10 cellular contexts compared by ENCODE assay signal in the genomic region with DNA sequence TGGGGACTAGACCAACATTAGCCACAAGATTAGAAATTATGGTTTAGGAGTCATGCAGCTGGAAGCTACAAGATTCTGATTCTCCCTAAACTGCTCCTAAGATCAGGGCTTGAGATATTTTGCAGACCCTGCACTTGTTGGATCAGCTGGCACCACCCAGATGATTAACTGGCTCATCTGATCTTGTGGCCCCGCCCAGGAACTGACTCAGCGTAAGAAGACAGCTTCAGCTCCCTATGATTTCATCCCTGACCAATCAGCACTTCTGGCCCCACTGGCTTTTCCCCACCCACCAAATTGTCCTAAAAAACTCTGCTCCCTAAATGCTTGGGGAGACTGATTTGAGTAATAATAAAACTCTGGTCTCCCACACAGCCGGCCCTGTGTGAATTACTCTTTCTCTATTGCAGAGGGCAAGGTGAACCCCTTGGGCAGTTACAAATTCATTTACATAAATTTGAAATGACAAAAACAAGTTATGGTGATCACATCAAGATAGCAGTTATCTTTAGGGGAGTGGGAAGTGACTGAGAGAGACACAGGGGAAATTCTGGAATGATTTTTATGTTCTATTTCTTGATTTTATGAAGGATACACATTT.
A peak's percentile ranks its signal among the peaks of the same experiment; 100 is the strongest.
DNase-seq lines count a peak whose midpoint lies in the region; TF ChIP-seq lines count a peak whose summit lies in the region.
"Had no signal": no experiment of that assay in that cellular context is flagged by ENCODE, and none has a peak within 500 bp of the region (broad histone marks: within the 10 kb centered on the region; RNA-seq: fewer than 3 reads in every experiment).

No MANE protein-coding gene starts in this region.

- H3K4me3 Mint-ChIP-seq in T-helper 2 cell treated with Interferon-gamma antibody and Interleukin-4, amounts not matched to agents 5 μg/mL and 100 μg/mL, for 36 hours: no peak overlapping the region

- H3K27ac Mint-ChIP-seq in T-helper 2 cell treated with Interferon-gamma antibody and Interleukin-4, amounts not matched to agents 5 μg/mL and 100 μg/mL, for 36 hours: peak overlapping the region; percentile 6

- no peaks in the 10 kb centered on the region for H3K36me3 Mint-ChIP-seq in T-helper 2 cell treated with Interferon-gamma antibody and Interleukin-4, amounts not matched to agents 5 μg/mL and 100 μg/mL, for 36 hours (ENCODE audit: low read depth)

- no peak overlapping the region for H3K4me3 ChIP-seq in fibroblast of mammary gland (ENCODE audit: control insufficient read depth, low read depth, low read length)
- H3K4me3 ChIP-seq: BLaER1 had no signal

- DNase-seq in activated CD4-positive, CD25-positive, alpha-beta regulatory T cell treated with anti-CD3 and anti-CD28 coated beads, Interleukin-2, amount 50 U/mL, for 72 hours: peak; percentile 39
- no peak for DNase-seq in activated CD4-positive, CD25-positive, alpha-beta regulatory T cell (lab: John Stamatoyannopoulos, UW)
- peak; percentile 58 for DNase-seq in T-helper 2 cell treated with Interferon-gamma antibody and Interleukin-4, amounts not matched to agents 5 μg/mL and 100 μg/mL, for 36 hours (ENCODE audit: low spot score)
- peak; percentile 80 for DNase-seq in fibroblast of mammary gland (ENCODE audit: low read depth)
- DNase-seq in stimulated activated CD4-positive, alpha-beta T cell treated with anti-CD3 and anti-CD28 coated beads, TNF-alpha, amount 100 ng/mL, for 48 hours (ENCODE audit: low read depth in 3 of 3): peak; percentile 27 to 55 (median 32)
- DNase-seq in amniotic stem cell (lab: John Stamatoyannopoulos, UW): no peak
- no peak for DNase-seq in SHP77 treated with DMSO at 0.1 percent for 48 hours (lab: John Stamatoyannopoulos, UW)
- no peak for DNase-seq in GM20000 (ENCODE audit: low spot score)
- DNase-seq: NCI-H2081 had no signal

- no peaks in the 10 kb centered on the region for H3K9me3 Mint-ChIP-seq in T-helper 2 cell treated with Interferon-gamma antibody and Interleukin-4, amounts not matched to agents 5 μg/mL and 100 μg/mL, for 36 hours

- no peaks in the 10 kb centered on the region for H3K27me3 Mint-ChIP-seq in T-helper 2 cell treated with Interferon-gamma antibody and Interleukin-4, amounts not matched to agents 5 μg/mL and 100 μg/mL, for 36 hours (ENCODE audit: low read depth)

- TF ChIP-seq CTCF in fibroblast of mammary gland (conservative IDR thresholded peaks at IDR 0.05; ENCODE audit: control insufficient read depth, insufficient read depth, low read depth, low read length) (no peak), GM20000 (IDR thresholded peaks at IDR 0.05; ENCODE audit: extremely low read depth, missing control alignments) (no peak)

- H3K4me1 Mint-ChIP-seq in T-helper 2 cell treated with Interferon-gamma antibody and Interleukin-4, amounts not matched to agents 5 μg/mL and 100 μg/mL, for 36 hours (ENCODE audit: low read depth): peaks cover 30% of the 10 kb centered on the region

Comparison
In these comparisons a context has a peak if more than half of its experiments do, and no peak if none do; other contexts are left out.
1. DNase-seq: peak in activated CD4-positive, CD25-positive, alpha-beta regulatory T cell treated with anti-CD3 and anti-CD28 coated beads, Interleukin-2, amount 50 U/mL, for 72 hours (single experiment), T-helper 2 cell treated with Interferon-gamma antibody and Interleukin-4, amounts not matched to agents 5 μg/mL and 100 μg/mL, for 36 hours (single experiment), fibroblast of mammary gland (single experiment) and stimulated activated CD4-positive, alpha-beta T cell treated with anti-CD3 and anti-CD28 coated beads, TNF-alpha, amount 100 ng/mL, for 48 hours (3 of 3); none in activated CD4-positive, CD25-positive, alpha-beta regulatory T cell (0 of 4), amniotic stem cell (single experiment), SHP77 treated with DMSO at 0.1 percent for 48 hours (single experiment) and GM20000 (single experiment).